In the genomic region with DNA sequence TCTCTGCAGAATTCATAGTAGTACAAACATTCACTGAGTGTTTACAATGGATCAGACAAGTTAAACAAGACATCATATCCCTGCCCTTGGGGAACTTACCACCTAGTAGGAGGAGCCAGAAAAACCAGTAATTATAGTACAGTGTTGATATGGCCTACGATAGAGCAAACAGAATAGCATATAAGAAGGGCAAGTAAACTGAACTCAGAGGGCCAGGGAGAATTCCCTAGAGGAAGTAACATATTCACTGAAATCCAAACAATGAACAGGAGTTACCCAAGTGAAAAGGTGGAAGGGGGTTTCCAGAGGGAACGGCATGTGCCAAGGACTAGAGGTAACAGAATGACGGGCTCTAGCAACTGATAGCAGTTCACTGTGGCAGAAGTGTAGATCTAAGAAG, we compare ENCODE assay signal across 1 cellular context.
TF ChIP-seq lines count a peak whose summit lies in the region.

No MANE protein-coding gene starts in this region.

TF ChIP-seq in HepG2, 621 proteins besides CTCF, POLR2A, EP300 and RAD21 (continued from another document and continues in another):
- TF ChIP-seq PRDM10 (CRISPR knock-in tag; IDR thresholded peaks at IDR 0.05; ENCODE audit: low read depth) (peak; percentile 86), ZNF879 (CRISPR knock-in tag; IDR thresholded peaks at IDR 0.05) (no peak), ARNTL (CRISPR knock-in tag; IDR thresholded peaks at IDR 0.05) (0 out of 2 replicates have a peak, but pooled peaks have one; percentile 23), PHF8 (CRISPR knock-in tag; IDR thresholded peaks at IDR 0.05) (no peak), ZNF670 (CRISPR knock-in tag; IDR thresholded peaks at IDR 0.05; ENCODE audit: borderline replicate concordance) (no peak), SCMH1 (CRISPR knock-in tag; IDR thresholded peaks at IDR 0.05; ENCODE audit: borderline replicate concordance) (no peak), FOXK1 (CRISPR knock-in tag; IDR thresholded peaks at IDR 0.05; ENCODE audit: borderline replicate concordance, low read depth) (peak; percentile 15; the same call in 1 of the 2 replicates), CENPX (CRISPR knock-in tag; IDR thresholded peaks at IDR 0.05) (no peak), ADNP (CRISPR knock-in tag; IDR thresholded peaks at IDR 0.05) (no peak), ZBTB49 (CRISPR knock-in tag; IDR thresholded peaks at IDR 0.05; ENCODE audit: borderline replicate concordance) (no peak), REL (CRISPR knock-in tag; conservative IDR thresholded peaks at IDR 0.05) (no peak), CREM (IDR thresholded peaks at IDR 0.05) (0 out of 2 replicates have a peak, but pooled peaks have one; percentile 31), CREM (CRISPR knock-in tag; IDR thresholded peaks at IDR 0.05) (no peak), ZNF101 (CRISPR knock-in tag; IDR thresholded peaks at IDR 0.05; ENCODE audit: borderline replicate concordance, low read depth) (no peak), ZNF768 (CRISPR knock-in tag; IDR thresholded peaks at IDR 0.05) (no peak), NFKBIZ (CRISPR knock-in tag; IDR thresholded peaks at IDR 0.05) (no peak), PPARG (CRISPR knock-in tag; conservative IDR thresholded peaks at IDR 0.05) (no peak; the same call in 1 of the 2 replicates), SMAD3 (CRISPR knock-in tag; IDR thresholded peaks at IDR 0.05) (no peak), ZBTB2 (CRISPR knock-in tag; IDR thresholded peaks at IDR 0.05; ENCODE audit: low read depth) (peak; percentile 36; the same call in 1 of the 2 replicates), HNRNPLL (IDR thresholded peaks at IDR 0.05; ENCODE audit: low read depth, low read length, poor library complexity, severe bottlenecking) (no peak), ZNF180 (CRISPR knock-in tag; IDR thresholded peaks at IDR 0.05; ENCODE audit: borderline replicate concordance, low read depth) (no peak), KLF16 (CRISPR knock-in tag; IDR thresholded peaks at IDR 0.05) (no peak; a peak in 1 of 4 replicates), ARID5B (CRISPR knock-in tag; IDR thresholded peaks at IDR 0.05) (peak; percentile 78), GFI1 (CRISPR knock-in tag; IDR thresholded peaks at IDR 0.05; ENCODE audit: borderline replicate concordance) (peak; percentile 52; the same call in 1 of the 2 replicates), ZSCAN31 (CRISPR knock-in tag; IDR thresholded peaks at IDR 0.05; ENCODE audit: low read depth) (no peak), HOXA9 (CRISPR knock-in tag; IDR thresholded peaks at IDR 0.05; ENCODE audit: borderline replicate concordance) (no peak), ZNF430 (CRISPR knock-in tag; IDR thresholded peaks at IDR 0.05) (no peak), ZNF850 (CRISPR knock-in tag; conservative IDR thresholded peaks at IDR 0.05) (no peak), FOSL1 (CRISPR knock-in tag; IDR thresholded peaks at IDR 0.05; ENCODE audit: borderline replicate concordance) (no peak), EEA1 (CRISPR knock-in tag; IDR thresholded peaks at IDR 0.05; ENCODE audit: borderline replicate concordance) (no peak), PITX1 (CRISPR knock-in tag; IDR thresholded peaks at IDR 0.05) (peak; percentile 84), ZNF713 (CRISPR knock-in tag; IDR thresholded peaks at IDR 0.05) (no peak), CEBPG (CRISPR knock-in tag; IDR thresholded peaks at IDR 0.05) (0 out of 2 replicates have a peak, but pooled peaks have one; percentile 37), FOXA3 (CRISPR knock-in tag; IDR thresholded peaks at IDR 0.05) (peak; percentile 85), ZNF253 (CRISPR knock-in tag; IDR thresholded peaks at IDR 0.05; ENCODE audit: borderline replicate concordance) (no peak), ZNF83 (CRISPR knock-in tag; IDR thresholded peaks at IDR 0.05; ENCODE audit: borderline replicate concordance) (no peak), ZNF510 (CRISPR knock-in tag; IDR thresholded peaks at IDR 0.05; ENCODE audit: low read depth) (no peak), RBM39 (IDR thresholded peaks at IDR 0.05; ENCODE audit: low read depth, low read length, poor library complexity, severe bottlenecking) (no peak), RNF2 (conservative IDR thresholded peaks at IDR 0.05; ENCODE audit: low read depth) (no peak), KDM3A (CRISPR knock-in tag; IDR thresholded peaks at IDR 0.05; ENCODE audit: low read depth) (no peak), TMF1 (CRISPR knock-in tag; IDR thresholded peaks at IDR 0.05; ENCODE audit: low read depth) (no peak), ZNF383 (CRISPR knock-in tag; IDR thresholded peaks at IDR 0.05; ENCODE audit: borderline replicate concordance) (no peak), CBX1 (IDR thresholded peaks at IDR 0.05; ENCODE audit: low read depth) (no peak), CC2D1A (CRISPR knock-in tag; IDR thresholded peaks at IDR 0.05) (no peak), ZNF577 (CRISPR knock-in tag; IDR thresholded peaks at IDR 0.05; ENCODE audit: borderline replicate concordance, low read depth) (no peak), BORCS8-MEF2B (CRISPR knock-in tag; IDR thresholded peaks at IDR 0.05) (no peak), TOE1 (CRISPR knock-in tag; IDR thresholded peaks at IDR 0.05) (no peak), ZNF441 (CRISPR knock-in tag; IDR thresholded peaks at IDR 0.05; ENCODE audit: borderline replicate concordance) (no peak), SP2 (CRISPR knock-in tag; IDR thresholded peaks at IDR 0.05) (no peak), CREB1 (IDR thresholded peaks at IDR 0.05) (no peak), CREB1 (CRISPR knock-in tag; IDR thresholded peaks at IDR 0.05) (peak; percentile 54), ZSCAN22 (CRISPR knock-in tag; IDR thresholded peaks at IDR 0.05) (no peak), KLF11 (CRISPR knock-in tag; IDR thresholded peaks at IDR 0.05) (no peak), STAT5B (CRISPR knock-in tag; IDR thresholded peaks at IDR 0.05) (no peak), DNMT3B (CRISPR knock-in tag; conservative IDR thresholded peaks at IDR 0.05) (no peak), ZNF782 (CRISPR knock-in tag; IDR thresholded peaks at IDR 0.05; ENCODE audit: borderline replicate concordance) (no peak)
- TF ChIP-seq, protein P1, sequence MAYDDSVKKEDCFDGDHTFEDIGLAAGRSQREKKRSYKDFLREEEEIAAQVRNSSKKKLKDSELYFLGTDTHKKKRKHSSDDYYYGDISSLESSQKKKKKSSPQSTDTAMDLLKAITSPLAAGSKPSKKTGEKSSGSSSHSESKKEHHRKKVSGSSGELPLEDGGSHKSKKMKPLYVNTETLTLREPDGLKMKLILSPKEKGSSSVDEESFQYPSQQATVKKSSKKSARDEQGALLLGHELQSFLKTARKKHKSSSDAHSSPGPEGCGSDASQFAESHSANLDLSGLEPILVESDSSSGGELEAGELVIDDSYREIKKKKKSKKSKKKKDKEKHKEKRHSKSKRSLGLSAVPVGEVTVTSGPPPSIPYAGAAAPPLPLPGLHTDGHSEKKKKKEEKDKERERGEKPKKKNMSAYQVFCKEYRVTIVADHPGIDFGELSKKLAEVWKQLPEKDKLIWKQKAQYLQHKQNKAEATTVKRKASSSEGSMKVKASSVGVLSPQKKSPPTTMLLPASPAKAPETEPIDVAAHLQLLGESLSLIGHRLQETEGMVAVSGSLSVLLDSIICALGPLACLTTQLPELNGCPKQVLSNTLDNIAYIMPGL (CRISPR knock-in tag; IDR thresholded peaks at IDR 0.05; ENCODE audit: borderline replicate concordance in 1 of 2, low read depth in 1 of 2): no peak
- TF ChIP-seq, protein P2, sequence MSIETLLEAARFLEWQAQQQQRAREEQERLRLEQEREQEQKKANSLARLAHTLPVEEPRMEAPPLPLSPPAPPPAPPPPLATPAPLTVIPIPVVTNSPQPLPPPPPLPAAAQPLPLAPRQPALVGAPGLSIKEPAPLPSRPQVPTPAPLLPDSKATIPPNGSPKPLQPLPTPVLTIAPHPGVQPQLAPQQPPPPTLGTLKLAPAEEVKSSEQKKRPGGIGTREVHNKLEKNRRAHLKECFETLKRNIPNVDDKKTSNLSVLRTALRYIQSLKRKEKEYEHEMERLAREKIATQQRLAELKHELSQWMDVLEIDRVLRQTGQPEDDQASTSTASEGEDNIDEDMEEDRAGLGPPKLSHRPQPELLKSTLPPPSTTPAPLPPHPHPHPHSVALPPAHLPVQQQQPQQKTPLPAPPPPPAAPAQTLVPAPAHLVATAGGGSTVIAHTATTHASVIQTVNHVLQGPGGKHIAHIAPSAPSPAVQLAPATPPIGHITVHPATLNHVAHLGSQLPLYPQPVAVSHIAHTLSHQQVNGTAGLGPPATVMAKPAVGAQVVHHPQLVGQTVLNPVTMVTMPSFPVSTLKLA (IDR thresholded peaks at IDR 0.05): no peak
- TF ChIP-seq, protein P3, sequence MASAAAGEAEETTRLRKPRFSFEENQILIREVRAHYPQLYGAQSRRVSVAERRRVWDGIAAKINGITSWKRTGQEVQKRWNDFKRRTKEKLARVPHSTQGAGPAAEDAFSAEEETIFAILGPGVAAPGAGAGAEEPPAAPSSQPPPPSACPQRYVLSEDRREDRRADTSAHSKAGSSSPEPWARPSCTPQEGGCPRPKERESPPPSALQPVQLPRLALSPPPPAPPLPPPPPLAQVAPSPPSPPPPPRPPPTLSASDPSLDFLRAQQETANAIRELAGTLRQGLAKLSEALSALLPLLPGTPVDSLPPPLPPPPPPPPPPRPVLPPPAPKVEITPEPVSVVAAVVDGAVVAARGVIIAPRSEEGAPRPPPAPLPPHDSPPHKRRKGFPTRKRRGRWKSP (CRISPR knock-in tag; IDR thresholded peaks at IDR 0.05): no peak
